1 cellular context compared by ENCODE assay signal in genomic region chr7:129270077-129270476, GRCh38.
TF ChIP-seq lines count a peak whose summit lies in the region.

No MANE protein-coding gene starts in this region.

TF ChIP-seq in GM23338, 12 proteins besides CTCF, POLR2A, EP300 and RAD21 (continued from another document):
- no peak for TF ChIP-seq REST (IDR thresholded peaks at IDR 0.05; ENCODE audit: unreplicated experiment)
- no peak for TF ChIP-seq POLR2AphosphoS5 (IDR thresholded peaks at IDR 0.05; ENCODE audit: low read depth)
- no peak for TF ChIP-seq ETS1 (IDR thresholded peaks at IDR 0.05)
- TF ChIP-seq ZNF462 (CRISPR knock-in tag; IDR thresholded peaks at IDR 0.05), result no peak
- TF ChIP-seq NANOG (IDR thresholded peaks at IDR 0.05; ENCODE audit: borderline replicate concordance), result no peak
- no peak for TF ChIP-seq STAT1 (IDR thresholded peaks at IDR 0.05; ENCODE audit: unreplicated experiment)
- no peak for TF ChIP-seq ZNF331 (CRISPR knock-in tag; IDR thresholded peaks at IDR 0.05; ENCODE audit: low read depth)
- no peak for TF ChIP-seq JUNB (IDR thresholded peaks at IDR 0.05; ENCODE audit: unreplicated experiment)
